Comparison of ENCODE assay signal across 2 cellular contexts in genomic region chr1:2911391-2912178, GRCh38.
TF ChIP-seq lines count a peak whose summit lies in the region.

No MANE protein-coding gene starts in this region.

TF ChIP-seq in SK-N-SH treated with all-trans-retinoic acid at 6 μM for 48 hours, 23 proteins besides CTCF, POLR2A, EP300 and RAD21 (continued from another document):
- no peak for TF ChIP-seq CREB5 (CRISPR knock-in tag; IDR thresholded peaks at IDR 0.05; ENCODE audit: low read depth)
- no peak for TF ChIP-seq POU6F1 (CRISPR knock-in tag; IDR thresholded peaks at IDR 0.05; ENCODE audit: borderline replicate concordance, low read depth)
- TF ChIP-seq ARNTL (CRISPR knock-in tag; IDR thresholded peaks at IDR 0.05; ENCODE audit: borderline replicate concordance, low read depth): no peak
- TF ChIP-seq ZNF8 (CRISPR knock-in tag; IDR thresholded peaks at IDR 0.05): no peak
- TF ChIP-seq CSRNP3 (CRISPR knock-in tag; IDR thresholded peaks at IDR 0.05): no peak
- TF ChIP-seq PATZ1 (CRISPR knock-in tag; IDR thresholded peaks at IDR 0.05; ENCODE audit: borderline replicate concordance): no peak
- no peak for TF ChIP-seq ZNF565 (CRISPR knock-in tag; conservative IDR thresholded peaks at IDR 0.05; ENCODE audit: low read depth)
- no peak for TF ChIP-seq TOX (CRISPR knock-in tag; IDR thresholded peaks at IDR 0.05; ENCODE audit: borderline replicate concordance)
- no peak for TF ChIP-seq OSR1 (CRISPR knock-in tag; IDR thresholded peaks at IDR 0.05)
- no peak for TF ChIP-seq TCF4 (CRISPR knock-in tag; IDR thresholded peaks at IDR 0.05; ENCODE audit: borderline replicate concordance)
- no peak for TF ChIP-seq SNAI2 (CRISPR knock-in tag; IDR thresholded peaks at IDR 0.05)

TF ChIP-seq in GM12878, 131 proteins besides CTCF, POLR2A, EP300 and RAD21:
- peak; percentile 92 for TF ChIP-seq BCL3 (IDR thresholded peaks at IDR 0.05; ENCODE audit: borderline replicate concordance, insufficient read depth, low read depth, low read length, poor library complexity, severe bottlenecking)
- peak; percentile 39 for TF ChIP-seq PBX3 (IDR thresholded peaks at IDR 0.05; ENCODE audit: insufficient replicate concordance, low read depth, low read length)
- TF ChIP-seq PML (IDR thresholded peaks at IDR 0.05; ENCODE audit: low read length): no peak
TF ChIP-seq in GM12878: peak in this region for 2.
